In genomic region chr10:86753056-86753455, GRCh38 we compare ENCODE assay signal across 19 cellular contexts. TPM values are rescaled to one million over a fixed set of nuclear protein-coding genes. Genes with fewer than 3 reads are reported as not detected.
DNase-seq lines count a peak whose midpoint lies in the region; ATAC-seq, FAIRE-seq and TF ChIP-seq lines count a peak whose summit lies in the region.
"Had no signal": no experiment of that assay in that cellular context is flagged by ENCODE, and none has a peak within 500 bp of the region (broad histone marks: within the 10 kb centered on the region; RNA-seq: fewer than 3 reads in every experiment).

No MANE protein-coding gene starts in this region.

- H3K4me1 Mint-ChIP-seq in T-helper 1 cell treated with Interleukin-12 subunit alpha and Interleukin-12 subunit beta and Interleukin-4 antibody, amounts not matched to agents 30 μg/mL and 1 μg/mL, for 36 hours (ENCODE audit: low read depth) = peaks cover 18% of the 10 kb centered on the region

- no peak overlapping the region for H3K4me3 Mint-ChIP-seq in T-helper 1 cell treated with Interleukin-12 subunit alpha and Interleukin-12 subunit beta and Interleukin-4 antibody, amounts not matched to agents 30 μg/mL and 1 μg/mL, for 36 hours
- H3K4me3 Mint-ChIP-seq: activated CD4-positive, alpha-beta T cell treated with anti-CD3 and anti-CD28 coated beads for 36 hours; CD8-positive, alpha-beta T cell; T-helper 17 cell had no signal

- no peak for TF ChIP-seq POLR2A in K562 (conservative IDR thresholded peaks at IDR 0.05)

- no peak overlapping the region for H4K91ac ChIP-seq in mesenchymal stem cell (ENCODE audit: low read length)

- TF ChIP-seq EP300 in K562 (IDR thresholded peaks at IDR 0.05; ENCODE audit: low read length) = no peak

- no peaks in the 10 kb centered on the region for H3K9me1 ChIP-seq in K562 (ENCODE audit: control insufficient read depth, insufficient read depth, low read length)

- H3K23ac ChIP-seq in mesenchymal stem cell (ENCODE audit: low read length in 2 of 2) = no peak overlapping the region

- no peaks in the 10 kb centered on the region for H3K9me3 Mint-ChIP-seq in T-helper 1 cell treated with Interleukin-12 subunit alpha and Interleukin-12 subunit beta and Interleukin-4 antibody, amounts not matched to agents 30 μg/mL and 1 μg/mL, for 36 hours
- H3K9me3 Mint-ChIP-seq: activated T-helper 1 cell treated with anti-CD3 and anti-CD28 coated beads, Interleukin-12 subunit alpha, Interleukin-12 subunit beta, Interleukin-2, Interleukin-4 antibody, amounts not matched to agents 30 ng/mL and 10 ng/mL and 1 ng/mL, durations not matched to agents 14 hours and 24 hours and 36 hours; CD8-positive, alpha-beta T cell had no signal

- H3K9me3 ChIP-seq in K562 (replicated peaks; ENCODE audit: control insufficient read depth, insufficient read depth, low read depth, low read length) (no peaks in the 10 kb centered on the region), skeletal muscle tissue (ENCODE audit: control insufficient read depth in 3 of 3, low read length in 3 of 3) (peaks cover 0 to 2% (median 0%) of the 10 kb centered on the region in 3 donors), mesenchymal stem cell (ENCODE audit: control insufficient read depth, low read length) (no peaks in the 10 kb centered on the region)

- H3K27me3 ChIP-seq in K562 (ENCODE audit: control insufficient read depth in 2 of 2, insufficient read depth in 2 of 2, low read length in 2 of 2) (no peaks in the 10 kb centered on the region), skeletal muscle tissue (ENCODE audit: control insufficient read depth in 3 of 3, insufficient read depth in 3 of 3, low read length in 3 of 3) (no peaks in the 10 kb centered on the region), mesenchymal stem cell (ENCODE audit: control insufficient read depth in 1 of 2, insufficient read depth in 1 of 2, low read length in 2 of 2) (no peaks in the 10 kb centered on the region)

- H2BK120ac ChIP-seq in mesenchymal stem cell (ENCODE audit: low read depth, low read length) = no peak overlapping the region

- H3K27ac ChIP-seq in K562 (ENCODE audit: extremely low read depth, low read depth, low read length) (peak overlapping the region; percentile 90), skeletal muscle tissue (ENCODE audit: low read depth, low read length) (peak overlapping the region; percentile 100), mesenchymal stem cell (ENCODE audit: low read length, poor library complexity, severe bottlenecking) (no peak overlapping the region)

- no TSS peak for BruUV-seq in K562 (replicated peaks; lab: Mats Ljungman, UMichigan)

- intact Hi-C loops in K562 (cut with micrococcal nuclease) = loop anchor here (2.0 kb wide), 1 partner anchor 42 kb away; no protein-coding TSS in a partner anchor

- ATAC-seq in HG02885 (IDR thresholded peaks at IDR 0.05; ENCODE audit: poor library complexity, unreplicated experiment) = peak; percentile 19
- ATAC-seq in K562 = no peak
- no peak for ATAC-seq in GM21447 (IDR thresholded peaks at IDR 0.05; ENCODE audit: unreplicated experiment)
- ATAC-seq: activated CD4-positive, alpha-beta T cell treated with anti-CD3 and anti-CD28 coated beads for 36 hours; CD8-positive, alpha-beta T cell; Panc1; stimulated activated naive CD8-positive, alpha-beta T cell treated with anti-CD3 and anti-CD28 coated beads, Interleukin-15, Interleukin-2, amounts not matched to agents 100 U/mL and 50 U/mL, for 24 hours; T-helper 17 cell had no signal

- H4K20me1 ChIP-seq in K562 (replicated peaks; ENCODE audit: control insufficient read depth, insufficient read depth, low read length) = no peaks in the 10 kb centered on the region

- POLR2A ChIA-PET in K562 (lab: Yijun Ruan, JAX) = interaction anchor here (1.1 to 2.3 kb wide), 3 partner anchors 10 to 41 kb away, joined by 3 to 9 read pairs (median 4); no protein-coding TSS in a partner anchor

- no peak overlapping the region for H3K14ac ChIP-seq in mesenchymal stem cell (ENCODE audit: low read length in 2 of 2)

- H2BK12ac ChIP-seq in mesenchymal stem cell (ENCODE audit: low read length in 2 of 2) = no peak overlapping the region

- in situ Hi-C loops in K562 (cut with MboI) = no loop called here

- peaks cover 31% of the 10 kb centered on the region for H3K27me3 Mint-ChIP-seq in T-helper 1 cell treated with Interleukin-12 subunit alpha and Interleukin-12 subunit beta and Interleukin-4 antibody, amounts not matched to agents 30 μg/mL and 1 μg/mL, for 36 hours (ENCODE audit: low read depth)
- H3K27me3 Mint-ChIP-seq: T-helper 17 cell had no signal

- DNase-seq in T-helper 1 cell (no peak), K562 (ENCODE audit: extremely low read depth in 1 of 4, low spot score in 3 of 4) (no peak), mesenchymal stem cell (no peak), urothelium cell line (ENCODE audit: low spot score) (no peak)
- DNase-seq: activated CD4-positive, alpha-beta T cell treated with anti-CD3 and anti-CD28 coated beads for 36 hours; amniotic stem cell; CD8-positive, alpha-beta T cell; hypothalamus; NCI-H2227 treated with DMSO at 0.1 percent for 48 hours; stimulated activated naive CD8-positive, alpha-beta T cell treated with anti-CD3 and anti-CD28 coated beads, Interleukin-15, Interleukin-2, amounts not matched to agents 100 U/mL and 50 U/mL, for 24 hours; T-helper 17 cell had no signal

- CTCF ChIA-PET in K562 (lab: Yijun Ruan, JAX; ENCODE audit: low intra/inter-chr PET ratio) = no interaction called here

- H3K27ac Mint-ChIP-seq in T-helper 1 cell treated with Interleukin-12 subunit alpha and Interleukin-12 subunit beta and Interleukin-4 antibody, amounts not matched to agents 30 μg/mL and 1 μg/mL, for 36 hours = peak overlapping the region; percentile 46
- H3K27ac Mint-ChIP-seq: activated CD4-positive, alpha-beta T cell treated with anti-CD3 and anti-CD28 coated beads for 36 hours; activated T-helper 1 cell treated with anti-CD3 and anti-CD28 coated beads, Interleukin-12 subunit alpha, Interleukin-12 subunit beta, Interleukin-2, Interleukin-4 antibody, amounts not matched to agents 30 ng/mL and 10 ng/mL and 1 ng/mL, durations not matched to agents 14 hours and 24 hours and 36 hours; CD8-positive, alpha-beta T cell had no signal

- no peak for FAIRE-seq in K562 (lab: Jason Lieb, UNC)
- FAIRE-seq in urothelium cell line (lab: Jason Lieb, UNC) = no peak
- FAIRE-seq: A204.1, small intestine had no signal

- H3K36me3 Mint-ChIP-seq in T-helper 1 cell treated with Interleukin-12 subunit alpha and Interleukin-12 subunit beta and Interleukin-4 antibody, amounts not matched to agents 30 μg/mL and 1 μg/mL, for 36 hours (ENCODE audit: low read depth) = peaks cover 3% of the 10 kb centered on the region

- H2BK15ac ChIP-seq in mesenchymal stem cell (ENCODE audit: low read depth, poor library complexity, severe bottlenecking) = no peak overlapping the region

- peak overlapping the region; percentile 77 for H2AFZ ChIP-seq in K562 (ENCODE audit: low read depth, low read length)
- no peak overlapping the region for H2AFZ ChIP-seq in mesenchymal stem cell (ENCODE audit: low read depth, low read length)

- peaks cover 16% of the 10 kb centered on the region for H3K79me1 ChIP-seq in mesenchymal stem cell (replicated peaks; ENCODE audit: low read length, poor library complexity, severe bottlenecking)

- no peak overlapping the region for H2AK5ac ChIP-seq in mesenchymal stem cell (ENCODE audit: low read length, severe bottlenecking)

- H3K36me3 ChIP-seq in K562 (ENCODE audit: control insufficient read depth, insufficient read depth, low read length) (no peaks in the 10 kb centered on the region), skeletal muscle tissue (ENCODE audit: control insufficient read depth in 3 of 3, insufficient read depth in 3 of 3, low read length in 3 of 3) (no peaks in the 10 kb centered on the region), mesenchymal stem cell (ENCODE audit: control insufficient read depth in 1 of 2, insufficient read depth in 2 of 2, low read depth in 1 of 2, low read length in 2 of 2) (no peaks in the 10 kb centered on the region)

- H3K4ac ChIP-seq in mesenchymal stem cell (ENCODE audit: low read depth in 1 of 2, low read length in 2 of 2) = no peak overlapping the region

- TF ChIP-seq RAD21 in K562 (CRISPR knock-in tag; conservative IDR thresholded peaks at IDR 0.05 in 1 of 2, IDR thresholded peaks at IDR 0.05 in 1 of 2) = no peak

- no peak overlapping the region for H3K18ac ChIP-seq in mesenchymal stem cell (ENCODE audit: low read depth in 1 of 2, low read length in 2 of 2)

- no peak for TF ChIP-seq CTCF in K562 (IDR thresholded peaks at IDR 0.05 in 2 of 3, conservative IDR thresholded peaks at IDR 0.05 in 1 of 3; ENCODE audit: insufficient read depth in 2 of 3, low read depth in 1 of 3, low read length in 3 of 3)

- H2BK5ac ChIP-seq in mesenchymal stem cell (ENCODE audit: low read depth, low read length, poor library complexity, severe bottlenecking) = no peak overlapping the region

- H4K8ac ChIP-seq in mesenchymal stem cell (ENCODE audit: low read length) = no peak overlapping the region

- H3K4me3 ChIP-seq in K562 = no peak overlapping the region
- no peak overlapping the region for H3K4me3 ChIP-seq in skeletal muscle tissue (ENCODE audit: low read length in 3 of 3)
- H3K4me3 ChIP-seq in mesenchymal stem cell (ENCODE audit: insufficient read depth in 1 of 2, low read depth in 1 of 2, low read length in 2 of 2) = no peak overlapping the region

- H3K4me1 ChIP-seq in K562 (replicated peaks in 1 of 2; ENCODE audit: control insufficient read depth in 2 of 2, insufficient read depth in 2 of 2, low read length in 2 of 2) = peaks cover 27 to 31% of the 10 kb centered on the region in 2 experiments
- peaks cover 29 to 31% (median 30%) of the 10 kb centered on the region in 3 donors for H3K4me1 ChIP-seq in skeletal muscle tissue (ENCODE audit: control insufficient read depth in 3 of 3, insufficient read depth in 3 of 3, low read length in 3 of 3)
- H3K4me1 ChIP-seq in mesenchymal stem cell (ENCODE audit: control insufficient read depth, insufficient read depth, low read depth, low read length) = peaks cover 10% of the 10 kb centered on the region

- 30% methylated on average over 2 of the region's 2 CpGs for WGBS in K562 (ENCODE audit: insufficient coverage, low coverage, missing lambda C conversion rate)
- 100% methylated on average over 2 of the region's 2 CpGs for WGBS in mesenchymal stem cell

- H3K9ac ChIP-seq in K562 (ENCODE audit: insufficient read depth in 1 of 2, low read depth in 2 of 2, low read length in 2 of 2) = peak overlapping the region in 1 of 2 experiments; percentile 56; a peak in 2 of 4 replicates
- H3K9ac ChIP-seq in skeletal muscle tissue (ENCODE audit: low read depth in 1 of 3, low read length in 3 of 3) = peak overlapping the region in 2 of 3 donors; percentile 11 to 66
- no peak overlapping the region for H3K9ac ChIP-seq in mesenchymal stem cell (ENCODE audit: low read length)

- H3K79me2 ChIP-seq in K562 (ENCODE audit: control insufficient read depth, insufficient read depth, low read length) = peaks cover 33% of the 10 kb centered on the region

- H3K4me2 ChIP-seq in K562 (ENCODE audit: insufficient read depth, low read length) (peak overlapping the region; percentile 70), mesenchymal stem cell (ENCODE audit: low read length, poor library complexity, severe bottlenecking) (no peak overlapping the region)

RNA-seq across cellular contexts. Expression of gene BMPR1A, which starts 3.4 kb away (rescaled TPM):
- 13.1 and 30.9 TPM in 2 replicates for total RNA-seq in K562 (2011; cell fraction: chromatin; rRNA removed; ENCODE audit: low replicate concordance)
- 5.5 and 9.3 TPM in 2 replicates for total RNA-seq in K562 (2011; cell fraction: nucleolus; rRNA removed)
- 16.1 and 21.3 TPM in 2 replicates for total RNA-seq in K562 (2011; cell fraction: nucleoplasm; rRNA removed)
- total RNA-seq in K562 (2014; rRNA removed) (6.8 and 7.0 TPM in 2 replicates), K562 (2014; rRNA removed; fragmentation: Illumina TruSeq; extraction: Trizol) (15.3 and 20.0 TPM in 2 replicates), K562 (2015; rRNA removed; fragmentation: Illumina TruSeq; extraction: Trizol) (16.7 and 17.5 TPM in 2 replicates), K562 (2021) (14.2 and 15.6 TPM in 2 replicates), skeletal muscle tissue (42.3 TPM)
- polyA plus RNA-seq in K562 (2011; rRNA removed) (8.6 and 9.7 TPM in 2 replicates), K562 (2014; fragmentation: Illumina TruSeq; extraction: Trizol) (8.9 and 9.1 TPM in 2 replicates), K562 (2014; fragmentation: Nextera tagmentation; extraction: Ambion mirVana) (1 to 10 TPM; 1.6 to 1.9 TPM), K562 (2014; rRNA removed) (5.8 and 7.4 TPM in 2 replicates)
- polyA plus RNA-seq in K562 (2011; cell fraction: cytosol; rRNA removed) = 2.1 and 4.3 TPM in 2 replicates
- 3.5 and 5.3 TPM in 2 replicates for polyA plus RNA-seq in K562 (2011; cell fraction: nucleus; rRNA removed)
- polyA plus RNA-seq in K562 (2012) = 7.6 and 7.8 TPM in 2 replicates
- polyA minus RNA-seq in K562 (2011; rRNA and poly(A)+ RNA removed) = 34.1 and 45.2 TPM in 2 replicates
- 7.3 and 9.7 TPM in 2 replicates for polyA minus RNA-seq in K562 (2011; cell fraction: cytosol; rRNA and poly(A)+ RNA removed)
- 3.6 and 10.4 TPM in 2 replicates for polyA minus RNA-seq in K562 (2011; cell fraction: nucleus; rRNA and poly(A)+ RNA removed)
- 33.1 TPM for polyA plus RNA-seq in mesenchymal stem cell (2013, experiment 1 of 2)
- 34.7 TPM for polyA plus RNA-seq in mesenchymal stem cell (2013, experiment 2 of 2)
